9 cellular contexts compared by ENCODE assay signal in the genomic region with DNA sequence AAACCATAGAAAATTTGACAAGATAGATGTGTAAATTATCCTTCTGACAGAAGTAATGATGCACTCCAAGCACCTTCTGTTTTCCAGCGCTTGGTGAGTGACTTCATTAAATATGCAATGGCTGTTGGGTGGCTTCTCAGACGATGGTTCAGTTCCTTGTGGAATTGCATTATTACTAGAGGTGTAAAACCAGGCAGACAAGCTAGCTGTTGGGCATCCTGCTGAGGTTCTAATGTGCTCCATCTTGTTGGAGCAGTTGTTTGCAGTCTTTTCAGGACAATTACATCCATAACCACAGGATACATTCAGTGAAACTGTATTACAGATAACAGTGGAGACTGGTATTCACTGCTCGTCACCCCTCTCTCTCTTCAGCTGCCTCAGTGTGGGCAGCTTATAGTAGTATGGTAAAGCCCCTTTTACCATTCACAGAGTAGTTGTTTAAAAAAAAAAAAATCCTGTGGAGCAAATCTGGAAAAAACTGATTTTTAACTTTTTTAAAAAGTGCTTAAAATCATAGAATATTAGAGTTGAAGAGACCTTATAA.
"Had no signal": no experiment of that assay in that cellular context is flagged by ENCODE, and none has a peak within 500 bp of the region (broad histone marks: within the 10 kb centered on the region; RNA-seq: fewer than 3 reads in every experiment).

No MANE protein-coding gene starts in this region.

- H3K27ac Mint-ChIP-seq: activated naive CD4-positive, alpha-beta T cell treated with anti-CD3 and anti-CD28 coated beads, Interleukin-2, amount 50 U/mL, for 72 hours had no signal

- H3K9me3 Mint-ChIP-seq: activated naive CD4-positive, alpha-beta T cell treated with anti-CD3 and anti-CD28 coated beads, Interleukin-2, amount 50 U/mL, for 72 hours had no signal

- DNase-seq: activated CD4-positive, CD25-positive, alpha-beta regulatory T cell; amniotic stem cell; body of pancreas; central memory CD4-positive, alpha-beta T cell; effector CD8-positive, alpha-beta T cell; hypothalamus; stomach; thyroid gland had no signal

- ATAC-seq: activated naive CD4-positive, alpha-beta T cell treated with anti-CD3 and anti-CD28 coated beads, Interleukin-2, amount 50 U/mL, for 72 hours; body of pancreas had no signal

- H3K36me3 Mint-ChIP-seq: activated naive CD4-positive, alpha-beta T cell treated with anti-CD3 and anti-CD28 coated beads, Interleukin-2, amount 50 U/mL, for 72 hours had no signal
